In genomic region chr15:74373056-74373650, GRCh38 we compare ENCODE assay signal across 9 cellular contexts. TPM values are rescaled to one million over a fixed set of nuclear protein-coding genes. Genes with fewer than 3 reads are reported as not detected.
DNase-seq lines count a peak whose midpoint lies in the region; ATAC-seq and TF ChIP-seq lines count a peak whose summit lies in the region.
"Had no signal": no experiment of that assay in that cellular context is flagged by ENCODE, and none has a peak within 500 bp of the region (broad histone marks: within the 10 kb centered on the region; RNA-seq: fewer than 3 reads in every experiment).

No MANE protein-coding gene starts in this region.

- no peak overlapping the region for H3K27ac Mint-ChIP-seq in CD14-positive monocyte
- H3K27ac Mint-ChIP-seq in activated B cell treated with CpG ODN at 0.5 μM for 24 hours = no peak overlapping the region

- CTCF ChIA-PET in activated B cell treated with CpG ODN at 0.5 μM for 24 hours (lab: Charles Lee) = interaction anchor here (1.0 to 8.0 kb wide), 10 partner anchors 9 to 584 kb away, joined by 3 to 77 read pairs (median 5); partner anchors contain the start of gene RPP25

- peaks cover 18% of the 10 kb centered on the region for H3K4me1 Mint-ChIP-seq in CD14-positive monocyte
- H3K4me1 Mint-ChIP-seq in activated B cell treated with CpG ODN at 0.5 μM for 24 hours = peaks cover 24% of the 10 kb centered on the region

- ATAC-seq in activated B cell treated with CpG ODN at 0.5 μM for 24 hours (ENCODE audit: low read depth) (no peak), HG03095 (IDR thresholded peaks at IDR 0.05; ENCODE audit: unreplicated experiment) (no peak), left lobe of liver (no peak), HG02938 (IDR thresholded peaks at IDR 0.05; ENCODE audit: unreplicated experiment) (no peak)

- H3K4me3 Mint-ChIP-seq in CD14-positive monocyte = peak overlapping the region; percentile 75 to 88
- peak overlapping the region; percentile 81 for H3K4me3 Mint-ChIP-seq in activated B cell treated with CpG ODN at 0.5 μM for 24 hours

- H3K9ac ChIP-seq in colonic mucosa (ENCODE audit: low read depth in 2 of 2, low read length in 2 of 2) = no peak overlapping the region

- intact Hi-C loops in CD14-positive monocyte (cut with micrococcal nuclease) (loop anchor here (5.0 to 10.0 kb wide), 4 partner anchors 119 to 394 kb away; no protein-coding TSS in a partner anchor), activated B cell treated with CpG ODN at 0.5 μM for 24 hours (cut with micrococcal nuclease) (loop anchor here (1.0 to 5.0 kb wide), 3 partner anchors 259 to 579 kb away; no protein-coding TSS in a partner anchor), colonic mucosa (cut with DNase I) (loop anchor here (5.0 to 10.0 kb wide), 2 partner anchors 259 to 392 kb away; no protein-coding TSS in a partner anchor)

- POLR2A ChIA-PET in activated B cell treated with CpG ODN at 0.5 μM for 24 hours (lab: Charles Lee) = interaction anchor here (0.6 kb wide), 2 partner anchors 61 to 396 kb away, joined by 7 to 8 read pairs; partner anchors contain the start of gene SEMA7A

- H3K27me3 ChIP-seq in colonic mucosa = no peaks in the 10 kb centered on the region

- peak overlapping the region; percentile 53 for H3K4me3 ChIP-seq in HFF-Myc (replicated peaks; ENCODE audit: low read depth, low read length)
- H3K4me3 ChIP-seq in colonic mucosa = no peak overlapping the region

- H3K36me3 Mint-ChIP-seq in CD14-positive monocyte (no peaks in the 10 kb centered on the region), activated B cell treated with CpG ODN at 0.5 μM for 24 hours (ENCODE audit: low read depth) (no peaks in the 10 kb centered on the region)

- no peaks in the 10 kb centered on the region for H3K9me3 Mint-ChIP-seq in CD14-positive monocyte
- H3K9me3 Mint-ChIP-seq in activated B cell treated with CpG ODN at 0.5 μM for 24 hours = no peaks in the 10 kb centered on the region

- no peaks in the 10 kb centered on the region for H3K4me1 ChIP-seq in colonic mucosa

- DNase-seq in CD14-positive monocyte (ENCODE audit: low spot score) = peak; percentile 38
- no peak for DNase-seq in HFF-Myc (ENCODE audit: extremely low read depth, low read depth)
- DNase-seq in activated B cell treated with CpG ODN at 0.5 μM for 24 hours = no peak
- peak; percentile 35 for DNase-seq in mesenteric fat pad (ENCODE audit: low spot score)
- DNase-seq in colonic mucosa = no peak
- no peak for DNase-seq in left lobe of liver (ENCODE audit: low spot score)

- no peaks in the 10 kb centered on the region for H3K36me3 ChIP-seq in colonic mucosa
- H3K36me3 ChIP-seq: SJSA1 had no signal

- H3K9me3 ChIP-seq in colonic mucosa = no peaks in the 10 kb centered on the region
- H3K9me3 ChIP-seq: SJSA1 had no signal

- H3K27ac ChIP-seq in colonic mucosa = no peak overlapping the region
- H3K27ac ChIP-seq: SJSA1 had no signal

- no peak for TF ChIP-seq CTCF in CD14-positive monocyte (IDR thresholded peaks at IDR 0.05)
- TF ChIP-seq CTCF in HFF-Myc (IDR thresholded peaks at IDR 0.05; ENCODE audit: low read depth, low read length, missing control alignments) = no peak
- TF ChIP-seq CTCF in activated B cell treated with CpG ODN at 0.5 μM for 24 hours (IDR thresholded peaks at IDR 0.05) = no peak
- no peak for TF ChIP-seq CTCF in colonic mucosa (IDR thresholded peaks at IDR 0.05)

- H3K27me3 Mint-ChIP-seq in CD14-positive monocyte (ENCODE audit: low read depth in 3 of 3) = peaks cover 30 to 53% (median 33%) of the 10 kb centered on the region in 3 donors
- H3K27me3 Mint-ChIP-seq in activated B cell treated with CpG ODN at 0.5 μM for 24 hours = peaks cover 15% of the 10 kb centered on the region

RNA-seq across cellular contexts. Expression of gene CYP11A1, which starts 5.7 kb away (rescaled TPM):
- polyA plus RNA-seq in CD14-positive monocyte = not detected
- total RNA-seq in activated B cell treated with CpG ODN at 0.5 μM for 24 hours (not detected in 2 replicates), mesenteric fat pad (1.9 TPM), colonic mucosa (1 to 10 TPM in 1 of 2 donors, not detected in 1; 1.3 TPM), left lobe of liver (3.0 TPM)

Comparison
In these comparisons a context has a peak if more than half of its experiments do, and no peak if none do; other contexts are left out.
1. DNase-seq: peak in CD14-positive monocyte (single experiment) and mesenteric fat pad (single experiment); none in HFF-Myc (single experiment), activated B cell treated with CpG ODN at 0.5 μM for 24 hours (single experiment), colonic mucosa (single experiment) and left lobe of liver (single experiment).